Comparison of ENCODE assay signal across 7 cellular contexts in the genomic region with DNA sequence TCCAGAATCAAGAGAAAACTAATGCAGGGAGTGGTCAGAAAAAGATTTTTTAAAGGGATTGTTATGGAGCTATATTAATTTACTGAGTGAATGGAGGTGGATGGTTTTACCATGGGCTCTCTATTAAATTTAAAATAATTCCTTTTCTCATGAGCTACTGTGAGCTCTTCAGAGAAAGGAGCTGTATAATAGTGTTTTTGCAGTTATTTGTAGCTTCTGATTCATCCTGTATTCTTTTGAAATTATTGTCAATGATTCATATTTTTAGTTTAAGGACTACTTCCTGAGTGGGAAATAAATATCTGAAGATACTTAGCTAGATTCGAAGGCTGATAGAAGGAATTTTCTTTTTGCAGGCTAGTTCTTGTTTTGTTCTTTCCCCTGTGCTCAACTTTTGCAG. TPM values are rescaled to one million over a fixed set of nuclear protein-coding genes. Genes with fewer than 3 reads are reported as not detected.
A peak's percentile ranks its signal among the peaks of the same experiment; 100 is the strongest.
DNase-seq lines count a peak whose midpoint lies in the region; ATAC-seq and TF ChIP-seq lines count a peak whose summit lies in the region.
"Not testable (repeated sequence)": the region's sequence is repeated elsewhere in the genome, so short reads cannot be mapped to it uniquely, and the experiment has no call there.

No MANE protein-coding gene starts in this region.

- H3K4me3 Mint-ChIP-seq in activated CD4-positive, alpha-beta T cell treated with anti-CD3 and anti-CD28 coated beads, Interleukin-2, amount 10 ng/mL, durations not matched to agents 7 days and 5 days = peak overlapping the region; percentile 88
- H3K4me3 Mint-ChIP-seq in brain = peak overlapping the region; percentile 91 to 96 (median 94)

- not testable (repeated sequence) for TF ChIP-seq POLR2A in esophagus squamous epithelium (IDR thresholded peaks at IDR 0.05)

- DNase-seq in activated CD4-positive, alpha-beta T cell treated with anti-CD3 and anti-CD28 coated beads, Interleukin-2, amount 10 ng/mL, durations not matched to agents 7 days and 5 days; esophagus squamous epithelium (lab: John Stamatoyannopoulos, UW); left lung; trophoblast cell: not testable (repeated sequence)

- not testable (repeated sequence) for H3K27me3 ChIP-seq in Loucy (ENCODE audit: insufficient read depth, low read length, poor library complexity, severe bottlenecking); esophagus squamous epithelium; left lung; trophoblast cell (ENCODE audit: insufficient read depth, low read length)

- H2AFZ ChIP-seq in Loucy (ENCODE audit: low read length); trophoblast cell (ENCODE audit: insufficient read depth, low read length, poor library complexity): not testable (repeated sequence)

- H2BK120ac ChIP-seq in trophoblast cell (ENCODE audit: insufficient read depth, low read length, poor library complexity) = not testable (repeated sequence)

- not testable (repeated sequence) for H2BK5ac ChIP-seq in trophoblast cell (ENCODE audit: low read depth, low read length, poor library complexity)

- H3K9me3 ChIP-seq in ES-I3 (ENCODE audit: control insufficient read depth, insufficient read depth, low read length); Loucy (ENCODE audit: insufficient read depth, low read depth, low read length); esophagus squamous epithelium; left lung; trophoblast cell (ENCODE audit: insufficient read depth, low read depth, low read length): not testable (repeated sequence)

- intact Hi-C loops in esophagus squamous epithelium (cut with DNase I); left lung (cut with DNase I): not testable (repeated sequence)

- H2AK5ac ChIP-seq in trophoblast cell (ENCODE audit: low read length) = not testable (repeated sequence)

- H3K9me2 ChIP-seq in Loucy (replicated peaks; ENCODE audit: low read depth, low read length) = not testable (repeated sequence)

- TF ChIP-seq CTCF in Loucy (conservative IDR thresholded peaks at IDR 0.05; ENCODE audit: low read length); brain (conservative IDR thresholded peaks at IDR 0.05); esophagus squamous epithelium (IDR thresholded peaks at IDR 0.05); left lung (IDR thresholded peaks at IDR 0.05): not testable (repeated sequence)

- H3K9ac ChIP-seq in ES-I3 (ENCODE audit: low read depth, low read length) (peak overlapping the region; percentile 67), Loucy (ENCODE audit: low read depth, low read length, poor library complexity, severe bottlenecking) (peak overlapping the region; percentile 83)
- H3K9ac ChIP-seq in trophoblast cell (ENCODE audit: low read length) = not testable (repeated sequence)

- H3K79me2 ChIP-seq in Loucy (ENCODE audit: insufficient read depth, low read length) (peaks cover 77% of the 10 kb centered on the region), trophoblast cell (ENCODE audit: control insufficient read depth, insufficient read depth, low read length, poor library complexity) (peaks cover 11% of the 10 kb centered on the region)

- not testable (repeated sequence) for H2BK12ac ChIP-seq in trophoblast cell (ENCODE audit: low read length)

- H3K18ac ChIP-seq in trophoblast cell (ENCODE audit: low read length) = not testable (repeated sequence)

- 3 to 10% methylated on average over 1 of the region's 1 CpG for WGBS in esophagus squamous epithelium, 2 donors
- no CpG with 5 or more reads among the region's 1 CpG for WGBS in trophoblast cell (ENCODE audit: extremely low coverage, insufficient coverage, insufficient read length)

- H3K27me3 Mint-ChIP-seq in activated CD4-positive, alpha-beta T cell treated with anti-CD3 and anti-CD28 coated beads, Interleukin-2, amount 10 ng/mL, durations not matched to agents 7 days and 5 days; brain: not testable (repeated sequence)

- H3F3A ChIP-seq in Loucy (ENCODE audit: low read depth) = not testable (repeated sequence)

- CTCF ChIA-PET in activated CD4-positive, alpha-beta T cell treated with anti-CD3 and anti-CD28 coated beads, Interleukin-2, amount 10 ng/mL, durations not matched to agents 7 days and 5 days (lab: Charles Lee) = not testable (repeated sequence)

- not testable (repeated sequence) for H3K9me3 Mint-ChIP-seq in activated CD4-positive, alpha-beta T cell treated with anti-CD3 and anti-CD28 coated beads, Interleukin-2, amount 10 ng/mL, durations not matched to agents 7 days and 5 days; brain

- not testable (repeated sequence) for H3K23ac ChIP-seq in trophoblast cell (ENCODE audit: low read length)

- POLR2A ChIA-PET in activated CD4-positive, alpha-beta T cell treated with anti-CD3 and anti-CD28 coated beads, Interleukin-2, amount 10 ng/mL, durations not matched to agents 7 days and 5 days (lab: Charles Lee) = not testable (repeated sequence)

- peak overlapping the region; percentile 90 for H3K4me3 ChIP-seq in Loucy (ENCODE audit: low read length, poor library complexity, severe bottlenecking)
- peak overlapping the region in 3 of 4 donors; percentile 70 to 91 (median 84) for H3K4me3 ChIP-seq in esophagus squamous epithelium
- H3K4me3 ChIP-seq in left lung = peak overlapping the region; percentile 60 to 66
- not testable (repeated sequence) for H3K4me3 ChIP-seq in trophoblast cell (ENCODE audit: low read depth, low read length)

- H3K79me1 ChIP-seq in trophoblast cell (ENCODE audit: low read length) = peaks cover 13% of the 10 kb centered on the region

- H3K14ac ChIP-seq in trophoblast cell (ENCODE audit: low read length) = not testable (repeated sequence)

- peak overlapping the region; percentile 92 for H3K4me2 ChIP-seq in Loucy (ENCODE audit: low read depth, low read length, poor library complexity, severe bottlenecking)
- H3K4me2 ChIP-seq in trophoblast cell (ENCODE audit: low read length) = peak overlapping the region; percentile 38

- H3K36me3 ChIP-seq in ES-I3 (ENCODE audit: insufficient read depth, low read length); Loucy (ENCODE audit: insufficient read depth, low read length); trophoblast cell (ENCODE audit: control insufficient read depth in 1 of 2, insufficient read depth in 2 of 2, low read length in 2 of 2): not testable (repeated sequence)
- H3K36me3 ChIP-seq in esophagus squamous epithelium = peaks cover 0 to 31% (median 0%) of the 10 kb centered on the region in 3 donors
- peaks cover 0 to 29% of the 10 kb centered on the region in 2 donors for H3K36me3 ChIP-seq in left lung

- ATAC-seq in left lung = not testable (repeated sequence)

- not testable (repeated sequence) for H3K4ac ChIP-seq in trophoblast cell (ENCODE audit: low read depth, low read length)

- not testable (repeated sequence) for H3K4me1 ChIP-seq in ES-I3 (ENCODE audit: insufficient read depth, low read length); trophoblast cell (ENCODE audit: control insufficient read depth in 1 of 2, insufficient read depth in 2 of 2, low read length in 2 of 2)
- peaks cover 14% of the 10 kb centered on the region for H3K4me1 ChIP-seq in Loucy (ENCODE audit: insufficient read depth, low read length, poor library complexity, severe bottlenecking)
- peaks cover 0 to 50% (median 26%) of the 10 kb centered on the region in 3 donors for H3K4me1 ChIP-seq in esophagus squamous epithelium
- H3K4me1 ChIP-seq in left lung = peaks cover 12 to 41% of the 10 kb centered on the region in 2 donors

- H3K27ac ChIP-seq in esophagus squamous epithelium = peak overlapping the region in 3 of 4 donors; percentile 94 to 99 (median 98)
- peak overlapping the region; percentile 96 to 97 for H3K27ac ChIP-seq in left lung
- H3K27ac ChIP-seq in trophoblast cell (ENCODE audit: low read depth, low read length) = not testable (repeated sequence)

- peaks cover 44% of the 10 kb centered on the region for H3K4me1 Mint-ChIP-seq in activated CD4-positive, alpha-beta T cell treated with anti-CD3 and anti-CD28 coated beads, Interleukin-2, amount 10 ng/mL, durations not matched to agents 7 days and 5 days
- peaks cover 45% of the 10 kb centered on the region for H3K4me1 Mint-ChIP-seq in brain

- H3K27ac Mint-ChIP-seq in activated CD4-positive, alpha-beta T cell treated with anti-CD3 and anti-CD28 coated beads, Interleukin-2, amount 10 ng/mL, durations not matched to agents 7 days and 5 days = peak overlapping the region; percentile 94
- H3K27ac Mint-ChIP-seq in brain = peak overlapping the region; percentile 94 to 98 (median 97)

- not testable (repeated sequence) for H4K12ac ChIP-seq in trophoblast cell (ENCODE audit: low read depth, low read length)

- peaks cover 29% of the 10 kb centered on the region for H3K36me3 Mint-ChIP-seq in activated CD4-positive, alpha-beta T cell treated with anti-CD3 and anti-CD28 coated beads, Interleukin-2, amount 10 ng/mL, durations not matched to agents 7 days and 5 days (ENCODE audit: low read depth)
- peaks cover 36% of the 10 kb centered on the region for H3K36me3 Mint-ChIP-seq in brain

- not testable (repeated sequence) for H4K91ac ChIP-seq in trophoblast cell (ENCODE audit: low read depth, low read length)

- H4K20me1 ChIP-seq in Loucy (ENCODE audit: insufficient read depth, low read length, poor library complexity, severe bottlenecking) = peaks cover 29% of the 10 kb centered on the region

- not testable (repeated sequence) for H4K8ac ChIP-seq in trophoblast cell (ENCODE audit: low read depth, low read length)

RNA-seq across cellular contexts. Expression of a gene that starts 56.4 kb away (rescaled TPM):
- 10 to 100 TPM; 24.7 to 27.3 TPM for total RNA-seq in activated CD4-positive, alpha-beta T cell treated with anti-CD3 and anti-CD28 coated beads, Interleukin-2, amount 10 ng/mL, durations not matched to agents 7 days and 5 days
- 20.9 TPM for polyA plus RNA-seq in brain (ENCODE audit: insufficient read depth, low read depth, low replicate concordance)
- total RNA-seq in esophagus squamous epithelium (10 to 100 TPM; 20.2 to 26.6 (median 24.5) TPM), left lung (10 to 100 TPM; 22.7 to 27.4 TPM)
- 24.4 and 24.5 TPM in 2 replicates for polyA plus RNA-seq in trophoblast cell (2013)
